Comparison of ENCODE assay signal across 8 cellular contexts in the genomic region with DNA sequence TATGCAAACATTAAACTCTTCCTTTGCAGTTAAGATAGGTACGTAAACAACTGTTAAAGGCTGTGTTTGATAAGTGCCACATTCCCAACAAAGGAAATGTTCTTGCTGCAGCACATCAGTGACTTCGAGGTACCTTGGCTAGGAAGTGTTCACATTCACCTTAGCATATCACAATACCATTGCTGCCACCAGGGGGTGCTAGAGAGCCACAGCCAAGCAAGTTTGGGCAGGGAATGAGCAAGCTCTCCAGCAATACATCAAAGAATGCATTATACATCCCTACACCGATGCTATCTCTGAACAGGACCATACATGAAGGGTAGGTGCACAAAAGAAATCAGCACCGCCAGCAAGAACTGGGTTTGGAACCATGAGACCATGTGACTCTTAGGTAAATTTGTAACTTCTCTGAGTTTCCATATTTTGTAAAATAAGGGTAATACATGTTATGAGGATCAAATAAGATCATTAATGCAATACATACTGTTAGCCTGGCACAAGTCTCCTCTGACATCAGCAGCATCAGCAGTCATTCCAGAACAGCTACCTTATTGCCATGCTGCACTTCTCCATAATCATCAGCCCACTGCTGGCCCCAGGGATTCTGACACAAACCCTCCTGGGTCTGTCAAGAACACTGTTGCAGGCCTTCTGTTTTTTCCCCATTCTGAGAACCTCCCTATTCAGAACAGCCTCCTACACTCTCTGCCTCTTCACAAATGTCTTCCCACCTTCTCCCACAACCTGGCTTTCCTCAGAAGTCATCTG. TPM values are rescaled to one million over a fixed set of nuclear protein-coding genes. Genes with fewer than 3 reads are reported as not detected.
DNase-seq lines count a peak whose midpoint lies in the region; ATAC-seq, FAIRE-seq and TF ChIP-seq lines count a peak whose summit lies in the region.

No MANE protein-coding gene starts in this region.

- TF ChIP-seq CTCF in BJ (IDR thresholded peaks at IDR 0.05; ENCODE audit: insufficient read depth, low read depth, low read length), result peak; percentile 97
- TF ChIP-seq CTCF in endothelial cell of umbilical vein (IDR thresholded peaks at IDR 0.05; ENCODE audit: extremely low read depth in 1 of 2, insufficient read depth in 1 of 2, low read depth in 1 of 2, low read length in 2 of 2), result peak; percentile 91

- no peak overlapping the region for H3K27ac ChIP-seq in endothelial cell of umbilical vein (ENCODE audit: insufficient read depth, low read depth, low read length)

- peak; percentile 81 for FAIRE-seq in endothelial cell of umbilical vein (lab: Jason Lieb, UNC)

- ATAC-seq in GM19328 (IDR thresholded peaks at IDR 0.05; ENCODE audit: unreplicated experiment), result peak; percentile 56
- peak; percentile 62 for ATAC-seq in HG03571 (IDR thresholded peaks at IDR 0.05; ENCODE audit: unreplicated experiment)

- H3K4me1 ChIP-seq in endothelial cell of umbilical vein (ENCODE audit: control insufficient read depth, extremely low read depth, insufficient read depth, low read length), result peaks cover 3% of the 10 kb centered on the region

- H3K9me3 ChIP-seq in endothelial cell of umbilical vein (replicated peaks; ENCODE audit: control insufficient read depth, insufficient read depth, low read length), result no peaks in the 10 kb centered on the region

- CTCF ChIA-PET in BJ (lab: Yijun Ruan, JAX), result interaction anchor here (0.5 to 8.0 kb wide), 60 partner anchors 11 to 1930 kb away, joined by 3 to 141 read pairs (median 4); partner anchors contain the start of genes ANAPC13, CEP63 and RYK
- CTCF ChIA-PET in endothelial cell of umbilical vein (lab: Charles Lee), result interaction anchor here (0.6 to 4.0 kb wide), 54 partner anchors 12 to 1487 kb away, joined by 3 to 223 read pairs (median 5); partner anchors contain the start of genes ANAPC13, CEP63 and RYK

- TF ChIP-seq POLR2A in endothelial cell of umbilical vein (IDR thresholded peaks at IDR 0.05; ENCODE audit: low read depth, low read length), result no peak

- dilution Hi-C loops in endothelial cell of umbilical vein (cut with MboI; ENCODE audit: extremely low pct_ligation_motif_present, low sequenced_read_pairs), result loop anchor here (25.0 kb wide), 1 partner anchor 276 kb away; no protein-coding TSS in a partner anchor

- H3K9ac ChIP-seq in endothelial cell of umbilical vein (replicated peaks; ENCODE audit: extremely low read depth, insufficient read depth, low read length), result no peak overlapping the region

- POLR2A ChIA-PET in BJ (lab: Charles Lee), result no interaction called here
- POLR2A ChIA-PET in endothelial cell of umbilical vein (lab: Charles Lee), result no interaction called here

- H3K4me3 ChIP-seq in BJ (ENCODE audit: low read depth, low read length) (no peak overlapping the region), endothelial cell of umbilical vein (replicated peaks in 1 of 3; ENCODE audit: insufficient read depth in 1 of 3, low read depth in 1 of 3, low read length in 3 of 3) (no peak overlapping the region)

- H3K4me2 ChIP-seq in endothelial cell of umbilical vein (ENCODE audit: insufficient read depth, low read length), result no peak overlapping the region

- intact Hi-C loops in endothelial cell of umbilical vein (cut with micrococcal nuclease), result loop anchor here (1.0 to 5.0 kb wide), 6 partner anchors 11 to 261 kb away; partner anchors contain the start of genes AMOTL2 and RYK

- H3K27me3 ChIP-seq in BJ (ENCODE audit: control insufficient read depth, insufficient read depth, low read length) (no peaks in the 10 kb centered on the region), endothelial cell of umbilical vein (ENCODE audit: control insufficient read depth in 2 of 2, insufficient read depth in 2 of 2, low read length in 2 of 2) (no peaks in the 10 kb centered on the region)

- H3K9me1 ChIP-seq in endothelial cell of umbilical vein (replicated peaks; ENCODE audit: control insufficient read depth, extremely low read depth, insufficient read depth, low read length), result no peaks in the 10 kb centered on the region

- no TSS peak for BruUV-seq in endothelial cell of umbilical vein (replicated peaks; lab: Mats Ljungman, UMichigan)

- H2AFZ ChIP-seq in endothelial cell of umbilical vein (ENCODE audit: low read depth, low read length), result no peak overlapping the region

- no peaks in the 10 kb centered on the region for H3K79me2 ChIP-seq in endothelial cell of umbilical vein (ENCODE audit: control insufficient read depth, insufficient read depth, low read length)

- H4K20me1 ChIP-seq in endothelial cell of umbilical vein (replicated peaks; ENCODE audit: control insufficient read depth, extremely low read depth, insufficient read depth, low read length), result peaks cover 3% of the 10 kb centered on the region

- DNase-seq in BJ (ENCODE audit: low read depth) (no peak), NOMO-1 (lab: John Stamatoyannopoulos, UW; ENCODE audit: unreplicated experiment in 2 of 2) (peak; percentile 59 to 73), endothelial cell of umbilical vein (ENCODE audit: low read depth, low spot score) (peak; percentile 81), mucosa of gallbladder (ENCODE audit: low spot score) (peak; percentile 85)
- peak; percentile 55 to 96 (median 92) for DNase-seq in activated CD8-positive, alpha-beta memory T cell treated with anti-CD3 and anti-CD28 coated beads for 48 hours (ENCODE audit: low read depth in 2 of 3, low spot score in 2 of 3)
- peak; percentile 91 for DNase-seq in stimulated activated CD8-positive, alpha-beta memory T cell treated with anti-CD3 and anti-CD28 coated beads, Interleukin-7, amount 100 ng/mL, for 24 hours (ENCODE audit: low read depth)

- H3K36me3 ChIP-seq in BJ (ENCODE audit: control insufficient read depth, insufficient read depth, low read length), result peaks cover 5% of the 10 kb centered on the region
- H3K36me3 ChIP-seq in endothelial cell of umbilical vein (ENCODE audit: control insufficient read depth in 2 of 2, extremely low read depth in 1 of 2, insufficient read depth in 2 of 2, low read length in 2 of 2), result peaks cover 4 to 7% of the 10 kb centered on the region in 2 experiments

TF ChIP-seq in endothelial cell of umbilical vein, 7 proteins besides CTCF, POLR2A, EP300 and RAD21:
- no peak for TF ChIP-seq JUN (IDR thresholded peaks at IDR 0.05; ENCODE audit: borderline replicate concordance, insufficient read depth, insufficient read length, low read depth)
- TF ChIP-seq GATA2 (IDR thresholded peaks at IDR 0.05; ENCODE audit: insufficient read depth, insufficient read length, low read depth, low read length), result peak; percentile 39

RNA-seq across cellular contexts. Expression of gene RYK, which starts 37.6 kb away (rescaled TPM):
- polyA plus RNA-seq in BJ (2011; rRNA removed), result 41.3 and 60.9 TPM in 2 replicates
- polyA minus RNA-seq in BJ (2011; rRNA and poly(A)+ RNA removed), result 31.1 and 43.3 TPM in 2 replicates
- total RNA-seq in endothelial cell of umbilical vein, result 44.1 and 48.3 TPM in 2 replicates
- 23.7 and 23.8 TPM in 2 replicates for polyA plus RNA-seq in endothelial cell of umbilical vein
- 22.0 and 24.0 TPM in 2 replicates for polyA plus RNA-seq in endothelial cell of umbilical vein (2011; cell fraction: cytosol; rRNA removed)
- 56.8 and 63.2 TPM in 2 replicates for polyA plus RNA-seq in endothelial cell of umbilical vein (2011; cell fraction: nucleus; rRNA removed)
- polyA plus RNA-seq in endothelial cell of umbilical vein (2012), result 36.5 and 43.3 TPM in 2 replicates
- polyA minus RNA-seq in endothelial cell of umbilical vein, result 57.2 and 67.2 TPM in 2 replicates
- 29.9 TPM for polyA minus RNA-seq in endothelial cell of umbilical vein (2011; cell fraction: cytosol; rRNA and poly(A)+ RNA removed)
- 54.0 and 72.7 TPM in 2 replicates for polyA minus RNA-seq in endothelial cell of umbilical vein (2011; cell fraction: nucleus; rRNA and poly(A)+ RNA removed)
- total RNA-seq in mucosa of gallbladder, result 43.7 TPM
